In genomic region chr10:59865101-59865500, GRCh38 we compare ENCODE assay signal across 8 cellular contexts. TPM values are rescaled to one million over a fixed set of nuclear protein-coding genes. Genes with fewer than 3 reads are reported as not detected.
A peak's percentile ranks its signal among the peaks of the same experiment; 100 is the strongest.
DNase-seq lines count a peak whose midpoint lies in the region; ATAC-seq and TF ChIP-seq lines count a peak whose summit lies in the region.

No MANE protein-coding gene starts in this region.

- H3K9ac ChIP-seq in BLaER1, result no peak overlapping the region

- 0 out of 2 replicates have a peak overlapping the region, but pooled peaks have one; percentile 4 for H3K4me2 ChIP-seq in BLaER1

- DNase-seq in Panc1 (ENCODE audit: low read depth, low spot score), result no peak
- DNase-seq in fibroblast of peridontal ligament (ENCODE audit: extremely low read depth), result peak; percentile 41
- peak; percentile 71 for DNase-seq in renal cortical epithelial cell (ENCODE audit: low read depth)
- DNase-seq in occipital lobe (lab: John Stamatoyannopoulos, UW), result no peak

- H3K36me3 ChIP-seq in BLaER1 (peaks cover 17% of the 10 kb centered on the region), Panc1 (ENCODE audit: control insufficient read depth, insufficient read depth, low read length) (no peaks in the 10 kb centered on the region)

- CTCF ChIA-PET in Panc1 (lab: Charles Lee), result interaction anchor here (0.6 kb wide), 1 partner anchor 53 kb away, joined by 3 read pairs; no protein-coding TSS in a partner anchor

- H4K20me1 ChIP-seq in BLaER1, result peaks cover 67% of the 10 kb centered on the region

- H3K27ac ChIP-seq in BLaER1, result no peak overlapping the region
- H3K27ac ChIP-seq in Panc1 (ENCODE audit: low read length), result no peak overlapping the region

- TF ChIP-seq CTCF in Panc1 (IDR thresholded peaks at IDR 0.05), result peak; percentile 59

- H3K4me3 ChIP-seq in BLaER1 (no peak overlapping the region), Panc1 (ENCODE audit: low read depth in 2 of 2, low read length in 2 of 2) (no peak overlapping the region)

- ATAC-seq in GM18505 (IDR thresholded peaks at IDR 0.05; ENCODE audit: unreplicated experiment), result peak; percentile 70
- peak; percentile 83 for ATAC-seq in HG03025 (IDR thresholded peaks at IDR 0.05; ENCODE audit: low FRiP score, unreplicated experiment)
- peak; percentile 65 for ATAC-seq in Panc1
- no peak for ATAC-seq in GM21360 (IDR thresholded peaks at IDR 0.05; ENCODE audit: unreplicated experiment)

- no peaks in the 10 kb centered on the region for H3K27me3 ChIP-seq in BLaER1
- no peaks in the 10 kb centered on the region for H3K27me3 ChIP-seq in Panc1 (ENCODE audit: control insufficient read depth, insufficient read depth, low read length)

- POLR2A ChIA-PET in Panc1 (lab: Charles Lee), result no interaction called here

- TF ChIP-seq POLR2A in GM18505 (IDR thresholded peaks at IDR 0.05; ENCODE audit: borderline replicate concordance, extremely low read depth, insufficient read depth, insufficient read length), result no peak

- intact Hi-C loops in Panc1 (cut with micrococcal nuclease; ENCODE audit: unreplicated experiment), result no loop called here

- H3K4me1 ChIP-seq in BLaER1, result peaks cover 13% of the 10 kb centered on the region; the same call in 1 of the 2 replicates
- H3K4me1 ChIP-seq in Panc1 (ENCODE audit: control insufficient read depth, insufficient read depth, low read length), result peaks cover 3% of the 10 kb centered on the region; the same call in 1 of the 2 replicates

- in situ Hi-C loops in Panc1 (cut with HindIII; ENCODE audit: low pct_unique_long_range_greater_than_20kb, low sequenced_read_pairs), result no loop called here

- H3K9me3 ChIP-seq in BLaER1 (peaks cover 22% of the 10 kb centered on the region), Panc1 (ENCODE audit: control insufficient read depth, insufficient read depth, low read depth, low read length) (no peaks in the 10 kb centered on the region)

- BruUV-seq in Panc1 (replicated peaks; lab: Mats Ljungman, UMichigan), result no TSS peak

RNA-seq across cellular contexts. Expression of gene CCDC6, which starts 41.3 kb away (rescaled TPM):
- 48.7 TPM for total RNA-seq in Panc1 (2021; ENCODE audit: unreplicated experiment)
- polyA plus RNA-seq in Panc1 (2012; ENCODE audit: insufficient read length), result 17.2 TPM
- 38.6 and 59.8 TPM in 2 replicates for total RNA-seq in renal cortical epithelial cell
- total RNA-seq in occipital lobe, result 32.3 TPM

Comparison
In these comparisons a context has a peak if more than half of its experiments do, and no peak if none do; other contexts are left out.
1. DNase-seq: peak in fibroblast of peridontal ligament (single experiment) and renal cortical epithelial cell (single experiment); none in Panc1 (single experiment) and occipital lobe (single experiment).